ENCODE assay signal across 8 cellular contexts in genomic region chr21:32412162-32412997, GRCh38. TPM values are rescaled to one million over a fixed set of nuclear protein-coding genes. Genes with fewer than 3 reads are reported as not detected.
DNase-seq lines count a peak whose midpoint lies in the region; ATAC-seq lines count a peak whose summit lies in the region.

Gene EVA1C, plus strand, starts transcription at chr21:32412706. Its CDS starts 148 bp downstream, at chr21:32412854.

- ATAC-seq in GM18498 (IDR thresholded peaks at IDR 0.05; ENCODE audit: unreplicated experiment): no peak
- ATAC-seq in GM21390 (IDR thresholded peaks at IDR 0.05; ENCODE audit: unreplicated experiment): no peak

- no peaks in the 10 kb centered on the region for H3K9me3 ChIP-seq in mononuclear cell (ENCODE audit: low read depth, low read length)

- H3K27me3 ChIP-seq in mononuclear cell (ENCODE audit: insufficient read depth, low read length): no peaks in the 10 kb centered on the region

- peaks cover 26% of the 10 kb centered on the region for H3K4me1 ChIP-seq in mononuclear cell (ENCODE audit: insufficient read depth, low read length)

- H3K4me3 ChIP-seq in mononuclear cell (ENCODE audit: low read length): peak within 1 kb of the TSS; percentile 59

- DNase-seq in COR-L47 (lab: John Stamatoyannopoulos, UW) (peak; percentile 68), NCI-H226 (peak; percentile 75), activated T-cell treated with anti-CD3 and anti-CD28 coated beads for 4 hours (peak; percentile 68), epidermal melanocyte (ENCODE audit: insufficient read length, low spot score) (peak; percentile 26)
- peak; percentile 63 to 72 for DNase-seq in stimulated activated CD8-positive, alpha-beta memory T cell treated with anti-CD3 and anti-CD28 coated beads, Interleukin-15, amount 100 ng/mL, for 4 hours (ENCODE audit: low read depth in 2 of 2)

RNA-seq across cellular contexts. Expression of gene EVA1C, which starts in this region (rescaled TPM):
- 4.9 TPM for total RNA-seq in mononuclear cell
